Comparison of ENCODE assay signal across 15 cellular contexts in the genomic region with DNA sequence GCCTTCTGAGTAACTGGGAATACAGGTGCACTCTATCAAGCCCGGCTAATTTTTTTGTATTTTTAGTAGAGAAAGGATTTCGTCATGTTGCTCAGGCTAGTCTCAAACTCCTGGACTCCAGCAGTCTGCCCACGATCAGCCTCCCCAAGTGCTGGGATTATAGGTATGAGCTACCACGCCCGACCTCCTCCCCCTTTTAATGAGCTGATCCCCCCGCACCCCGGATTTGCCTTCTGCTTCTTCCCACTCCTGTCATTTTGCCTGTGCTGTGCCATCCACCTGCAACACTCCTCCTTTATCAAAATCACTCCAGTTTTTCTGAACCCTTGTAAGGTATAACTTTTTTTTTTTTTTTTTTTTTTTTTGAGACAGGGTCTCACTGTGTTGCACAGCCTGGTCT. TPM values are rescaled to one million over a fixed set of nuclear protein-coding genes. Genes with fewer than 3 reads are reported as not detected.
DNase-seq lines count a peak whose midpoint lies in the region; ATAC-seq and TF ChIP-seq lines count a peak whose summit lies in the region.
"Had no signal": no experiment of that assay in that cellular context is flagged by ENCODE, and none has a peak within 500 bp of the region (broad histone marks: within the 10 kb centered on the region; RNA-seq: fewer than 3 reads in every experiment).

No MANE protein-coding gene starts in this region.

- no peak overlapping the region for H3K4me3 ChIP-seq in left ventricle myocardium inferior
- no peak overlapping the region for H3K4me3 ChIP-seq in lower lobe of right lung
- no peak overlapping the region for H3K4me3 ChIP-seq in sigmoid colon
- H3K4me3 ChIP-seq in uterus, result no peak overlapping the region
- no peak overlapping the region for H3K4me3 ChIP-seq in esophagus muscularis mucosa
- H3K4me3 ChIP-seq: BLaER1 treated with 17β-estradiol and CSF1 and Interleukin-3, amounts not matched to agents 10 nM and 100 nM; HAP-1 had no signal

- no peak for TF ChIP-seq EP300 in sigmoid colon (IDR thresholded peaks at IDR 0.05)
- no peak for TF ChIP-seq EP300 in esophagus muscularis mucosa (IDR thresholded peaks at IDR 0.05)

- H3K9me3 ChIP-seq in left ventricle myocardium inferior (replicated peaks), result peaks cover 8% of the 10 kb centered on the region
- no peaks in the 10 kb centered on the region for H3K9me3 ChIP-seq in lower lobe of right lung
- no peaks in the 10 kb centered on the region for H3K9me3 ChIP-seq in sigmoid colon
- H3K9me3 ChIP-seq in uterus, result no peaks in the 10 kb centered on the region
- H3K9me3 ChIP-seq in esophagus muscularis mucosa, result no peaks in the 10 kb centered on the region
- H3K9me3 ChIP-seq: HAP-1 had no signal

- no peak overlapping the region for H3K27ac Mint-ChIP-seq in activated T-helper 2 cell treated with anti-CD3 and anti-CD28 coated beads, Interferon-gamma antibody, Interleukin-2, Interleukin-4, amounts not matched to agents 10 μg/mL and 5 μg/mL and 100 μg/mL, durations not matched to agents 14 hours and 24 hours and 36 hours
- H3K27ac Mint-ChIP-seq: CD4-positive, CD25-positive, alpha-beta regulatory T cell had no signal

- H3K9me3 Mint-ChIP-seq in activated T-helper 2 cell treated with anti-CD3 and anti-CD28 coated beads, Interferon-gamma antibody, Interleukin-2, Interleukin-4, amounts not matched to agents 10 μg/mL and 5 μg/mL and 100 μg/mL, durations not matched to agents 14 hours and 24 hours and 36 hours, result no peaks in the 10 kb centered on the region
- H3K9me3 Mint-ChIP-seq: CD4-positive, CD25-positive, alpha-beta regulatory T cell had no signal

- ATAC-seq in left cardiac atrium, result no peak
- ATAC-seq in lower lobe of right lung, result no peak

- H3K27me3 Mint-ChIP-seq in activated T-helper 2 cell treated with anti-CD3 and anti-CD28 coated beads, Interferon-gamma antibody, Interleukin-2, Interleukin-4, amounts not matched to agents 10 μg/mL and 5 μg/mL and 100 μg/mL, durations not matched to agents 14 hours and 24 hours and 36 hours (ENCODE audit: low read depth), result peaks cover 14% of the 10 kb centered on the region

- no peaks in the 10 kb centered on the region for H3K36me3 ChIP-seq in left ventricle myocardium inferior
- no peaks in the 10 kb centered on the region for H3K36me3 ChIP-seq in lower lobe of right lung
- no peaks in the 10 kb centered on the region for H3K36me3 ChIP-seq in sigmoid colon
- H3K36me3 ChIP-seq in uterus, result no peaks in the 10 kb centered on the region
- H3K36me3 ChIP-seq in esophagus muscularis mucosa, result no peaks in the 10 kb centered on the region
- H3K36me3 ChIP-seq: BLaER1 treated with 17β-estradiol and CSF1 and Interleukin-3, amounts not matched to agents 10 nM and 100 nM; HAP-1 had no signal

- H3K4me1 ChIP-seq in left ventricle myocardium inferior (peaks cover 15% of the 10 kb centered on the region), lower lobe of right lung (peaks cover 4% of the 10 kb centered on the region), sigmoid colon (peaks cover 0 to 16% (median 15%) of the 10 kb centered on the region in 4 donors), uterus (no peaks in the 10 kb centered on the region), esophagus muscularis mucosa (peaks cover 0 to 14% (median 11%) of the 10 kb centered on the region in 4 donors)
- H3K4me1 ChIP-seq: HAP-1 had no signal

- no peaks in the 10 kb centered on the region for H3K36me3 Mint-ChIP-seq in activated T-helper 2 cell treated with anti-CD3 and anti-CD28 coated beads, Interferon-gamma antibody, Interleukin-2, Interleukin-4, amounts not matched to agents 10 μg/mL and 5 μg/mL and 100 μg/mL, durations not matched to agents 14 hours and 24 hours and 36 hours (ENCODE audit: low read depth)
- H3K36me3 Mint-ChIP-seq: CD4-positive, CD25-positive, alpha-beta regulatory T cell had no signal

- DNase-seq in left ventricle myocardium inferior (no peak), left cardiac atrium (no peak), lower lobe of right lung (no peak), sigmoid colon (no peak), uterus (no peak), esophagus muscularis mucosa (ENCODE audit: extremely low spot score) (no peak), GDM1 (lab: John Stamatoyannopoulos, UW) (no peak)
- DNase-seq in activated T-helper 2 cell treated with anti-CD3 and anti-CD28 coated beads, Interferon-gamma antibody, Interleukin-2, Interleukin-4, amounts not matched to agents 10 μg/mL and 5 μg/mL and 100 μg/mL, durations not matched to agents 14 hours and 24 hours and 36 hours (ENCODE audit: low spot score), result no peak
- DNase-seq: 8988T; CD4-positive, CD25-positive, alpha-beta regulatory T cell; DMS79 had no signal

- H3K4me1 Mint-ChIP-seq in activated T-helper 2 cell treated with anti-CD3 and anti-CD28 coated beads, Interferon-gamma antibody, Interleukin-2, Interleukin-4, amounts not matched to agents 10 μg/mL and 5 μg/mL and 100 μg/mL, durations not matched to agents 14 hours and 24 hours and 36 hours (ENCODE audit: low read depth), result no peaks in the 10 kb centered on the region
- H3K4me1 Mint-ChIP-seq: CD4-positive, CD25-positive, alpha-beta regulatory T cell had no signal

- 51 to 79% methylated on average over 7 of the region's 7 CpGs for WGBS in sigmoid colon, 2 donors
- 85% methylated on average over 7 of the region's 7 CpGs for WGBS in esophagus muscularis mucosa

- no peak overlapping the region for H3K4me3 Mint-ChIP-seq in activated T-helper 2 cell treated with anti-CD3 and anti-CD28 coated beads, Interferon-gamma antibody, Interleukin-2, Interleukin-4, amounts not matched to agents 10 μg/mL and 5 μg/mL and 100 μg/mL, durations not matched to agents 14 hours and 24 hours and 36 hours (ENCODE audit: low read depth)
- H3K4me3 Mint-ChIP-seq: CD4-positive, CD25-positive, alpha-beta regulatory T cell had no signal

- intact Hi-C loops in left ventricle myocardium inferior (cut with micrococcal nuclease), result no loop called here
- intact Hi-C loops in left cardiac atrium (cut with DNase I), result no loop called here
- intact Hi-C loops in lower lobe of right lung (cut with DNase I), result no loop called here
- intact Hi-C loops in sigmoid colon (cut with DNase I), result no loop called here
- intact Hi-C loops in uterus (cut with DNase I; ENCODE audit: low total_unique reads), result no loop called here
- intact Hi-C loops in esophagus muscularis mucosa (cut with DNase I), result no loop called here
- intact Hi-C loops in activated T-helper 2 cell treated with anti-CD3 and anti-CD28 coated beads, Interferon-gamma antibody, Interleukin-2, Interleukin-4, amounts not matched to agents 10 μg/mL and 5 μg/mL and 100 μg/mL, durations not matched to agents 14 hours and 24 hours and 36 hours (cut with micrococcal nuclease), result no loop called here

- TF ChIP-seq POLR2A in sigmoid colon (IDR thresholded peaks at IDR 0.05), result no peak
- TF ChIP-seq POLR2A in uterus (IDR thresholded peaks at IDR 0.05), result no peak
- no peak for TF ChIP-seq POLR2A in esophagus muscularis mucosa (IDR thresholded peaks at IDR 0.05; ENCODE audit: low read depth)

- TF ChIP-seq CTCF in left ventricle myocardium inferior (IDR thresholded peaks at IDR 0.05; ENCODE audit: borderline replicate concordance) (no peak), lower lobe of right lung (IDR thresholded peaks at IDR 0.05) (no peak), sigmoid colon (IDR thresholded peaks at IDR 0.05) (no peak), uterus (IDR thresholded peaks at IDR 0.05) (no peak), esophagus muscularis mucosa (IDR thresholded peaks at IDR 0.05) (no peak)

- peaks cover 6% of the 10 kb centered on the region for H3K27me3 ChIP-seq in left ventricle myocardium inferior (ENCODE audit: low read depth)
- no peaks in the 10 kb centered on the region for H3K27me3 ChIP-seq in lower lobe of right lung (ENCODE audit: low read depth)
- no peaks in the 10 kb centered on the region for H3K27me3 ChIP-seq in sigmoid colon
- no peaks in the 10 kb centered on the region for H3K27me3 ChIP-seq in uterus
- H3K27me3 ChIP-seq in esophagus muscularis mucosa, result no peaks in the 10 kb centered on the region
- H3K27me3 ChIP-seq: BLaER1 treated with 17β-estradiol and CSF1 and Interleukin-3, amounts not matched to agents 10 nM and 100 nM had no signal

- H3K27ac ChIP-seq in left ventricle myocardium inferior (replicated peaks) (peak overlapping the region; percentile 76), lower lobe of right lung (peak overlapping the region; percentile 64), sigmoid colon (peak overlapping the region in 3 of 4 donors; percentile 67 to 75 (median 70)), uterus (peak overlapping the region; percentile 62 to 64), esophagus muscularis mucosa (replicated peaks in 1 of 4) (no peak overlapping the region)
- H3K27ac ChIP-seq: BLaER1 treated with 17β-estradiol and CSF1 and Interleukin-3, amounts not matched to agents 10 nM and 100 nM had no signal

RNA-seq across cellular contexts. Expression of gene SPINK2, which starts 33.4 kb away (rescaled TPM):
- 0.80 TPM for total RNA-seq in left ventricle myocardium inferior
- 1 to 10 TPM in 1 of 2 donors, under 1 TPM in 1; 0.47 to 3.2 TPM for total RNA-seq in left cardiac atrium
- not detected for total RNA-seq in lower lobe of right lung
- 1 to 10 TPM in 1 of 4 donors, not detected in 3; 4.6 TPM for total RNA-seq in sigmoid colon
- polyA plus RNA-seq in sigmoid colon, result under 1 TPM in 1 of 3 donors, not detected in 2; 0.99 TPM
- total RNA-seq in uterus, result not detected
- not detected for total RNA-seq in esophagus muscularis mucosa
- total RNA-seq in activated T-helper 2 cell treated with anti-CD3 and anti-CD28 coated beads, Interferon-gamma antibody, Interleukin-2, Interleukin-4, amounts not matched to agents 10 μg/mL and 5 μg/mL and 100 μg/mL, durations not matched to agents 14 hours and 24 hours and 36 hours, result 0.75 TPM in 1 of 2 replicates, not detected in the other
- total RNA-seq: G401, HepG2 had no signal
- polyA plus RNA-seq: HepG2 had no signal

Comparison
In these comparisons a context has a peak if more than half of its experiments do, and no peak if none do; other contexts are left out.
1. H3K27ac ChIP-seq: peak in left ventricle myocardium inferior (single experiment), lower lobe of right lung (single experiment), sigmoid colon (3 of 4) and uterus (2 of 2); none in esophagus muscularis mucosa (0 of 4).